Comparison of ENCODE assay signal across 24 cellular contexts in the genomic region with DNA sequence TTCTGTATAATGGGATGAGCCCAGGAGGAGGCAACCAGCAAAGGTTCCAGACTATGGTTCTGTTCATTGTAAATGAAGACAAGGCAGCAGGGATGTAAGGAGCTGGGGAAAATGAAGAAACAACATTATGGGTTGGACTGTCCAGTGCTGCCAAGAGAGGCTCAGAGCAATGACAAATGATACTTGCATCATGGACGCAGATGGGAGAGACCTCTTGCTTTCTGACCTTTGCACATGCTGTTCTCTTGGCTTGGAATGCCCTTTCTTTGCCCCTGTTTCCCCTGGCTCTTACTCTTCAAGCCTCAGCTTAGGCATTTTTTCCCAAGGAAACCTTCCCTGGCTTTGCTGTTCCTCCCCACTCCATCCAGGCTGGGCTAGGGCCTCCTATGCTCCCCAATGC.
"Had no signal": no experiment of that assay in that cellular context is flagged by ENCODE, and none has a peak within 500 bp of the region (broad histone marks: within the 10 kb centered on the region; RNA-seq: fewer than 3 reads in every experiment).

No MANE protein-coding gene starts in this region.

- H3K4me3 Mint-ChIP-seq: activated naive CD8-positive, alpha-beta T cell; activated T-cell treated with anti-CD3 and anti-CD28 coated beads, Interleukin-2, amount 50 U/mL, for 72 hours; dendritic cell treated with granulocyte-macrophage colony-stimulating factor and Interleukin-4, amounts not matched to agents 40 ng/mL and 50 ng/mL, for 4 days; immature natural killer cell; natural killer cell treated with Interleukin-12 subunit alpha and Interleukin-12 subunit beta and Interleukin-15 and Interleukin-18, amount 100 ng/mL, for 72 hours; T-cell; T-helper 2 cell treated with Interferon-gamma antibody and Interleukin-4, amounts not matched to agents 5 μg/mL and 100 μg/mL, for 36 hours; type B pancreatic cell had no signal

- H3K27me3 Mint-ChIP-seq: activated naive CD8-positive, alpha-beta T cell; dendritic cell treated with granulocyte-macrophage colony-stimulating factor and Interleukin-4, amounts not matched to agents 40 ng/mL and 50 ng/mL, for 4 days; natural killer cell treated with Interleukin-12 subunit alpha and Interleukin-12 subunit beta and Interleukin-15 and Interleukin-18, amount 100 ng/mL, for 72 hours; T-cell; type B pancreatic cell had no signal

- H3K36me3 Mint-ChIP-seq: activated naive CD8-positive, alpha-beta T cell; immature natural killer cell; natural killer cell treated with Interleukin-12 subunit alpha and Interleukin-12 subunit beta and Interleukin-15 and Interleukin-18, amount 100 ng/mL, for 72 hours; T-cell had no signal

- H3K4me3 ChIP-seq: ascending aorta, gastroesophageal sphincter, lower lobe of right lung, psoas muscle, spleen, uterus had no signal

- H3K36me3 ChIP-seq: ascending aorta, brain microvascular endothelial cell, lower lobe of right lung, spleen, uterus had no signal

- H3K27me3 ChIP-seq: ascending aorta, gastroesophageal sphincter, spleen, uterus had no signal

- H3K9me3 Mint-ChIP-seq: activated T-cell treated with anti-CD3 and anti-CD28 coated beads, Interleukin-2, amount 50 U/mL, for 72 hours; dendritic cell treated with granulocyte-macrophage colony-stimulating factor and Interleukin-4, amounts not matched to agents 40 ng/mL and 50 ng/mL, for 4 days; natural killer cell treated with Interleukin-12 subunit alpha and Interleukin-12 subunit beta and Interleukin-15 and Interleukin-18, amount 100 ng/mL, for 72 hours; T-cell; T-helper 2 cell treated with Interferon-gamma antibody and Interleukin-4, amounts not matched to agents 5 μg/mL and 100 μg/mL, for 36 hours; type B pancreatic cell had no signal

- ATAC-seq: activated T-cell treated with anti-CD3 and anti-CD28 coated beads, Interleukin-2, amount 50 U/mL, for 72 hours; gastroesophageal sphincter; lower lobe of right lung; psoas muscle; stimulated activated naive CD8-positive, alpha-beta T cell treated with anti-CD3 and anti-CD28 coated beads, Interleukin-15, Interleukin-2, amounts not matched to agents 100 U/mL and 50 U/mL, for 24 hours; T-cell had no signal

- DNase-seq: activated CD4-positive, alpha-beta T cell treated with anti-CD3 and anti-CD28 coated beads for 4 hours; activated CD4-positive, alpha-beta T cell treated with anti-CD3 and anti-CD28 coated beads, Interleukin-2, amount 50 U/mL, for 4 hours; activated naive CD4-positive, alpha-beta T cell treated with Interleukin-2 at 50 U/mL for 16 hours; activated T-cell treated with anti-CD3 and anti-CD28 coated beads for 4 hours; activated T-cell treated with anti-CD3 and anti-CD28 coated beads, Interleukin-2, amount 50 U/mL, for 72 hours; brain microvascular endothelial cell; effector CD4-positive, alpha-beta T cell; immature natural killer cell; kidney; lower lobe of right lung; mesenchymal stem cell; psoas muscle; spleen; stimulated activated naive CD8-positive, alpha-beta T cell treated with anti-CD3 and anti-CD28 coated beads, Interleukin-15, Interleukin-2, amounts not matched to agents 100 U/mL and 50 U/mL, for 24 hours; T-cell; uterus had no signal

- H3K27ac Mint-ChIP-seq: activated naive CD8-positive, alpha-beta T cell; activated T-cell treated with anti-CD3 and anti-CD28 coated beads, Interleukin-2, amount 50 U/mL, for 72 hours; dendritic cell treated with granulocyte-macrophage colony-stimulating factor and Interleukin-4, amounts not matched to agents 40 ng/mL and 50 ng/mL, for 4 days; immature natural killer cell; natural killer cell treated with Interleukin-12 subunit alpha and Interleukin-12 subunit beta and Interleukin-15 and Interleukin-18, amount 100 ng/mL, for 72 hours; T-cell; T-helper 2 cell treated with Interferon-gamma antibody and Interleukin-4, amounts not matched to agents 5 μg/mL and 100 μg/mL, for 36 hours; type B pancreatic cell had no signal

- FAIRE-seq: endometrium, kidney had no signal

- H3K4me1 Mint-ChIP-seq: immature natural killer cell, T-cell had no signal
